25 cellular contexts compared by ENCODE assay signal in the genomic region with DNA sequence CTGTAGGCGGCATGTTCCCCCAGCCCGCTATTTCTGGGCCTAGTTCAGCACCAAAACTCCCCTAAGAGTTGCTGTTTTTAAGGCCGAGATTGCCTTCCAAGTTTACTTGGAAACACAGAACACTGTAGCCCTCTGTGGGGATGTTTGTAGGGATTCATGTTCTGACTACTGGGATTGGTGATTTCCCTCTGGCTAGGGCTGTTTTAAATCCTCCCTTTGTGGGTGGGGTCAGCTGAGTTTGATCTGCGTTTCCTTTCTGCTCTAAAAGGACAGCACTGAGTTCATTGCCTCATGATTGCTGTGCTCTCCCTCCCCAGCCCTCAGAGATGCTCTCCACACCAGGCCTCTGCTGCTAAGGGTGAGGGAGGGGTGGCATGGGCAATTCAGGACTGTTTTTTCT.
DNase-seq lines count a peak whose midpoint lies in the region; ATAC-seq, FAIRE-seq and TF ChIP-seq lines count a peak whose summit lies in the region.
"Had no signal": no experiment of that assay in that cellular context is flagged by ENCODE, and none has a peak within 500 bp of the region (broad histone marks: within the 10 kb centered on the region; RNA-seq: fewer than 3 reads in every experiment).

No MANE protein-coding gene starts in this region.

- no peaks in the 10 kb centered on the region for H3K9me3 Mint-ChIP-seq in endodermal cell

- no peaks in the 10 kb centered on the region for H3K27me3 Mint-ChIP-seq in endodermal cell (ENCODE audit: insufficient read depth)

- 70 to 86% methylated on average over 2 to 4 of the region's 4 CpGs for WGBS in endodermal cell (ENCODE audit: insufficient coverage in 1 of 2, insufficient read length in 1 of 2), 2 experiments

- H3K27me3 ChIP-seq in right atrium auricular region (no peaks in the 10 kb centered on the region), endodermal cell (ENCODE audit: control insufficient read depth, insufficient read depth, low read length, poor library complexity, severe bottlenecking) (no peaks in the 10 kb centered on the region)
- H3K27me3 ChIP-seq: MG63 had no signal

- intact Hi-C loops in Right ventricle myocardium superior (cut with DNase I) = no loop called here

- H3K27ac ChIP-seq in right atrium auricular region (no peak overlapping the region), endodermal cell (ENCODE audit: low read depth, low read length) (no peak overlapping the region)
- H3K27ac ChIP-seq: C4-2B had no signal

- H3K4me3 Mint-ChIP-seq in endodermal cell = no peak overlapping the region

- H3K9me3 ChIP-seq in right atrium auricular region (no peaks in the 10 kb centered on the region), endodermal cell (ENCODE audit: control insufficient read depth, low read length) (peaks cover 5% of the 10 kb centered on the region)

- no peaks in the 10 kb centered on the region for H3K4me1 Mint-ChIP-seq in endodermal cell

- DNase-seq in Right ventricle myocardium superior (no peak), right atrium auricular region (ENCODE audit: low spot score) (no peak), endodermal cell (peak; percentile 45), left kidney (ENCODE audit: low read depth, low spot score) (peak; percentile 2), urothelium cell line (ENCODE audit: low spot score) (no peak), Ammon's horn (ENCODE audit: low spot score) (no peak)
- DNase-seq: 8988T, AML-193, DMS53, EL, GOT3, MG63, NCI-H1417, NCI-H1694 treated with DMSO at 0.1 percent for 48 hours, NCI-H2081 treated with DMSO at 0.1 percent for 48 hours, NCI-H2171 treated with DMSO at 0.1 percent for 48 hours, NCI-H446 treated with DMSO at 0.1 percent for 48 hours, NCI-H526 treated with DMSO at 0.1 percent for 48 hours, OCI-M1, SK-N-SH had no signal

- no peaks in the 10 kb centered on the region for H3K4me1 ChIP-seq in right atrium auricular region
- no peaks in the 10 kb centered on the region for H3K4me1 ChIP-seq in endodermal cell (ENCODE audit: control insufficient read depth, insufficient read depth, low read length)

- TF ChIP-seq CTCF in right atrium auricular region (IDR thresholded peaks at IDR 0.05) (no peak), endodermal cell (conservative IDR thresholded peaks at IDR 0.05) (no peak)

- no peak overlapping the region for H3K27ac Mint-ChIP-seq in endodermal cell

- H3K4me3 ChIP-seq in right atrium auricular region (no peak overlapping the region), endodermal cell (ENCODE audit: low read length) (no peak overlapping the region)
- H3K4me3 ChIP-seq: K562, MG63 had no signal

- no peaks in the 10 kb centered on the region for H3K36me3 ChIP-seq in right atrium auricular region
- no peaks in the 10 kb centered on the region for H3K36me3 ChIP-seq in endodermal cell (ENCODE audit: control insufficient read depth, insufficient read depth, low read length)
- H3K36me3 ChIP-seq: MG63 had no signal

- H3K36me3 Mint-ChIP-seq in endodermal cell (ENCODE audit: low read depth) = no peaks in the 10 kb centered on the region

- no peak overlapping the region for H3K9ac ChIP-seq in endodermal cell (ENCODE audit: extremely low read depth, low read length, poor library complexity, severe bottlenecking)
- H3K9ac ChIP-seq: SK-N-SH had no signal

- peak; percentile 30 for FAIRE-seq in urothelium cell line (lab: Jason Lieb, UNC)
- FAIRE-seq: K562, RCC 7860 had no signal

- ATAC-seq in Right ventricle myocardium superior (ENCODE audit: poor library complexity) = peak; percentile 25
- no peak for ATAC-seq in GM19023 (IDR thresholded peaks at IDR 0.05; ENCODE audit: unreplicated experiment)
- ATAC-seq in HG02981 (IDR thresholded peaks at IDR 0.05; ENCODE audit: unreplicated experiment) = no peak
- ATAC-seq: K562 had no signal

Comparison
In these comparisons a context has a peak if more than half of its experiments do, and no peak if none do; other contexts are left out.
1. DNase-seq: peak in endodermal cell (single experiment) and left kidney (single experiment); none in Right ventricle myocardium superior (single experiment), right atrium auricular region (single experiment), urothelium cell line (single experiment) and Ammon's horn (single experiment).